30 cellular contexts compared by ENCODE assay signal in genomic region chr3:108113975-108114374, GRCh38.
"Had no signal": no experiment of that assay in that cellular context is flagged by ENCODE, and none has a peak within 500 bp of the region (broad histone marks: within the 10 kb centered on the region; RNA-seq: fewer than 3 reads in every experiment).

No MANE protein-coding gene starts in this region.

- DNase-seq: activated CD4-positive, alpha-beta memory T cell treated with anti-CD3 and anti-CD28 coated beads, Interleukin-2, amount 10 ng/mL, durations not matched to agents 7 days and 5 days; activated CD4-positive, alpha-beta T cell treated with anti-CD3 and anti-CD28 coated beads for 36 hours; activated CD4-positive, alpha-beta T cell treated with anti-CD3 and anti-CD28 coated beads, Interleukin-2, amount 10 ng/mL, durations not matched to agents 24 days and 14 days; activated CD4-positive, CD25-positive, alpha-beta regulatory T cell; activated CD4-positive, CD25-positive, alpha-beta regulatory T cell treated with anti-CD3 and anti-CD28 coated beads, Interleukin-2, amount 50 U/mL, for 72 hours; activated CD8-positive, alpha-beta memory T cell treated with anti-CD3 and anti-CD28 coated beads, Interleukin-2, amount 50 U/mL, for 48 hours; activated gamma-delta T cell; activated naive CD4-positive, alpha-beta T cell; activated naive CD4-positive, alpha-beta T cell treated with anti-CD3 and anti-CD28 coated beads, Interleukin-2, amount 10 ng/mL, durations not matched to agents 7 days and 5 days; activated naive CD8-positive, alpha-beta T cell treated with anti-CD3 and anti-CD28 coated beads, Interleukin-2, amount 10 ng/mL, durations not matched to agents 7 days and 5 days; activated T-cell treated with anti-CD3 and anti-CD28 coated beads for 4 hours; activated T-cell treated with anti-CD3 and anti-CD28 coated beads, Interleukin-2, amount 50 U/mL, for 24 hours; activated T-cell treated with anti-CD3 and anti-CD28 coated beads, Interleukin-2, amount 50 U/mL, for 72 hours; anterior cingulate cortex; brain microvascular endothelial cell; cortex of kidney; dermis blood vessel endothelial cell; effector CD4-positive, alpha-beta T cell; effector memory CD8-positive, alpha-beta T cell; esophagus squamous epithelium; foreskin melanocyte; T-helper 1 cell; T-helper 17 cell; T1000 had no signal

- H3K27me3 Mint-ChIP-seq: activated CD4-positive, alpha-beta T cell treated with anti-CD3 and anti-CD28 coated beads for 36 hours; activated T-cell treated with anti-CD3 and anti-CD28 coated beads, Interleukin-2, amount 50 U/mL, for 24 hours; central memory CD8-positive, alpha-beta T cell; effector memory CD8-positive, alpha-beta T cell; T-helper 17 cell had no signal

- H3K27ac Mint-ChIP-seq: activated CD4-positive, alpha-beta memory T cell treated with anti-CD3 and anti-CD28 coated beads, Interleukin-2, amount 10 ng/mL, durations not matched to agents 7 days and 5 days; activated CD4-positive, alpha-beta T cell treated with anti-CD3 and anti-CD28 coated beads for 36 hours; activated CD4-positive, alpha-beta T cell treated with anti-CD3 and anti-CD28 coated beads, Interleukin-2, amount 10 ng/mL, durations not matched to agents 24 days and 14 days; activated naive CD4-positive, alpha-beta T cell treated with anti-CD3 and anti-CD28 coated beads, Interleukin-2, amount 10 ng/mL, durations not matched to agents 7 days and 5 days; activated naive CD4-positive, alpha-beta T cell treated with anti-CD3 and anti-CD28 coated beads, Interleukin-2, amount 50 U/mL, for 72 hours; activated naive CD8-positive, alpha-beta T cell treated with anti-CD3 and anti-CD28 coated beads, Interleukin-2, amount 10 ng/mL, durations not matched to agents 7 days and 5 days; activated T-cell treated with anti-CD3 and anti-CD28 coated beads, Interleukin-2, amount 50 U/mL, for 24 hours; activated T-cell treated with anti-CD3 and anti-CD28 coated beads, Interleukin-2, amount 50 U/mL, for 72 hours; effector memory CD8-positive, alpha-beta T cell; T-helper 17 cell; T-helper 2 cell treated with Interferon-gamma antibody and Interleukin-4, amounts not matched to agents 5 μg/mL and 100 μg/mL, for 36 hours had no signal

- H3K9me3 ChIP-seq: esophagus squamous epithelium had no signal

- H3K27me3 ChIP-seq: brain microvascular endothelial cell, esophagus squamous epithelium had no signal

- H3K4me3 ChIP-seq: esophagus squamous epithelium had no signal

- H3K4me3 Mint-ChIP-seq: activated CD4-positive, alpha-beta memory T cell treated with anti-CD3 and anti-CD28 coated beads, Interleukin-2, amount 10 ng/mL, durations not matched to agents 7 days and 5 days; activated CD4-positive, alpha-beta T cell treated with anti-CD3 and anti-CD28 coated beads for 36 hours; activated CD4-positive, alpha-beta T cell treated with anti-CD3 and anti-CD28 coated beads, Interleukin-2, amount 10 ng/mL, durations not matched to agents 24 days and 14 days; activated naive CD4-positive, alpha-beta T cell treated with anti-CD3 and anti-CD28 coated beads, Interleukin-2, amount 10 ng/mL, durations not matched to agents 7 days and 5 days; activated naive CD8-positive, alpha-beta T cell treated with anti-CD3 and anti-CD28 coated beads, Interleukin-2, amount 10 ng/mL, durations not matched to agents 7 days and 5 days; activated T-cell treated with anti-CD3 and anti-CD28 coated beads, Interleukin-2, amount 50 U/mL, for 24 hours; activated T-cell treated with anti-CD3 and anti-CD28 coated beads, Interleukin-2, amount 50 U/mL, for 72 hours; central memory CD8-positive, alpha-beta T cell; effector memory CD8-positive, alpha-beta T cell; T-helper 17 cell; T-helper 2 cell treated with Interferon-gamma antibody and Interleukin-4, amounts not matched to agents 5 μg/mL and 100 μg/mL, for 36 hours had no signal

- H3K9me3 Mint-ChIP-seq: activated CD4-positive, alpha-beta memory T cell treated with anti-CD3 and anti-CD28 coated beads, Interleukin-2, amount 10 ng/mL, durations not matched to agents 7 days and 5 days; activated CD4-positive, alpha-beta T cell treated with anti-CD3 and anti-CD28 coated beads, Interleukin-2, amount 10 ng/mL, durations not matched to agents 24 days and 14 days; activated naive CD4-positive, alpha-beta T cell treated with anti-CD3 and anti-CD28 coated beads, Interleukin-2, amount 50 U/mL, for 72 hours; activated naive CD8-positive, alpha-beta T cell treated with anti-CD3 and anti-CD28 coated beads, Interleukin-2, amount 10 ng/mL, durations not matched to agents 7 days and 5 days; activated T-cell treated with anti-CD3 and anti-CD28 coated beads, Interleukin-2, amount 50 U/mL, for 24 hours; activated T-cell treated with anti-CD3 and anti-CD28 coated beads, Interleukin-2, amount 50 U/mL, for 72 hours; effector memory CD8-positive, alpha-beta T cell had no signal

- H3K36me3 ChIP-seq: brain microvascular endothelial cell, esophagus squamous epithelium had no signal

- FAIRE-seq: astrocyte, bronchial epithelial cell, colon had no signal

- ATAC-seq: activated CD4-positive, alpha-beta T cell treated with anti-CD3 and anti-CD28 coated beads for 36 hours; activated naive CD4-positive, alpha-beta T cell treated with anti-CD3 and anti-CD28 coated beads, Interleukin-2, amount 50 U/mL, for 72 hours; activated T-cell treated with anti-CD3 and anti-CD28 coated beads, Interleukin-2, amount 50 U/mL, for 72 hours; effector memory CD8-positive, alpha-beta T cell; T-helper 17 cell had no signal

- H3K27ac ChIP-seq: brain microvascular endothelial cell had no signal

- H3K36me3 Mint-ChIP-seq: activated naive CD4-positive, alpha-beta T cell treated with anti-CD3 and anti-CD28 coated beads, Interleukin-2, amount 10 ng/mL, durations not matched to agents 7 days and 5 days; activated naive CD4-positive, alpha-beta T cell treated with anti-CD3 and anti-CD28 coated beads, Interleukin-2, amount 50 U/mL, for 72 hours; activated naive CD8-positive, alpha-beta T cell treated with anti-CD3 and anti-CD28 coated beads, Interleukin-2, amount 10 ng/mL, durations not matched to agents 7 days and 5 days had no signal
